In genomic region chr5:151087475-151087874, GRCh38 we compare ENCODE assay signal across 12 cellular contexts. TPM values are rescaled to one million over a fixed set of nuclear protein-coding genes. Genes with fewer than 3 reads are reported as not detected.
DNase-seq lines count a peak whose midpoint lies in the region; ATAC-seq, FAIRE-seq and TF ChIP-seq lines count a peak whose summit lies in the region.
"Had no signal": no experiment of that assay in that cellular context is flagged by ENCODE, and none has a peak within 500 bp of the region (broad histone marks: within the 10 kb centered on the region; RNA-seq: fewer than 3 reads in every experiment).

No MANE protein-coding gene starts in this region.

- H3K27me3 Mint-ChIP-seq in activated B cell treated with CpG ODN at 0.5 μM for 24 hours (no peaks in the 10 kb centered on the region), memory B cell (no peaks in the 10 kb centered on the region)

- intact Hi-C loops in activated B cell treated with CpG ODN at 0.5 μM for 24 hours (cut with micrococcal nuclease), result loop anchor here (1.0 to 10.0 kb wide), 3 partner anchors 9 to 687 kb away; partner anchors contain the start of gene G3BP1

- H3K27ac Mint-ChIP-seq in activated B cell treated with CpG ODN at 0.5 μM for 24 hours, result peak overlapping the region; percentile 76
- H3K27ac Mint-ChIP-seq in memory B cell, result peak overlapping the region; percentile 89

- no peak overlapping the region for H3K4me2 ChIP-seq in A549

- peak overlapping the region; percentile 91 to 98; a peak in 4 of 6 replicates for H3K27ac ChIP-seq in A549
- H3K27ac ChIP-seq: parathyroid adenoma had no signal

- no peak for TF ChIP-seq EP300 in A549 (IDR thresholded peaks at IDR 0.05)

- TF ChIP-seq POLR2A in A549 (IDR thresholded peaks at IDR 0.05; ENCODE audit: low read length), result no peak

- ATAC-seq in A549 (no peak), activated B cell treated with CpG ODN at 0.5 μM for 24 hours (ENCODE audit: low read depth) (peak; percentile 1), memory B cell (ENCODE audit: low read depth) (peak; percentile 2), esophagus mucosa (no peak)

- POLR2A ChIA-PET in A549 (lab: Yijun Ruan, JAX), result no interaction called here
- POLR2A ChIA-PET in activated B cell treated with CpG ODN at 0.5 μM for 24 hours (lab: Charles Lee), result interaction anchor here (0.7 to 11.0 kb wide), 12 partner anchors 9 to 676 kb away, joined by 3 to 242 read pairs (median 6); partner anchors contain the start of gene GM2A

- CTCF ChIA-PET in A549 (lab: Yijun Ruan, JAX) (interaction anchor here (0.7 to 7.7 kb wide), 4 partner anchors 9 to 37 kb away, joined by 3 to 113 read pairs (median 6); no protein-coding TSS in a partner anchor), activated B cell treated with CpG ODN at 0.5 μM for 24 hours (lab: Charles Lee) (interaction anchor here (1.0 to 2.0 kb wide), 5 partner anchors 11 to 38 kb away, joined by 3 to 12 read pairs (median 9); no protein-coding TSS in a partner anchor)

- TF ChIP-seq CTCF in A549 (IDR thresholded peaks at IDR 0.05) (no peak), GM12865 (IDR thresholded peaks at IDR 0.05; ENCODE audit: insufficient read depth, low read depth, low read length, missing control alignments) (no peak), activated B cell treated with CpG ODN at 0.5 μM for 24 hours (IDR thresholded peaks at IDR 0.05) (no peak)

- H3K4me3 Mint-ChIP-seq in activated B cell treated with CpG ODN at 0.5 μM for 24 hours (peak overlapping the region; percentile 24), memory B cell (no peak overlapping the region)

- H3K4me1 Mint-ChIP-seq in activated B cell treated with CpG ODN at 0.5 μM for 24 hours (peaks cover 67% of the 10 kb centered on the region), memory B cell (peaks cover 49% of the 10 kb centered on the region)

- H3K4me3 ChIP-seq in A549, result no peak overlapping the region
- H3K4me3 ChIP-seq in GM12865 (ENCODE audit: low read depth, low read length), result peak overlapping the region; percentile 92

- H3K9me3 Mint-ChIP-seq in activated B cell treated with CpG ODN at 0.5 μM for 24 hours, result no peaks in the 10 kb centered on the region
- no peaks in the 10 kb centered on the region for H3K9me3 Mint-ChIP-seq in memory B cell

- FAIRE-seq in A549 (lab: Jason Lieb, UNC), result no peak
- FAIRE-seq: TTC549 had no signal

- TF ChIP-seq RAD21 in A549 (conservative IDR thresholded peaks at IDR 0.05 in 1 of 2, IDR thresholded peaks at IDR 0.05 in 1 of 2), result no peak

- DNase-seq in A549 (ENCODE audit: low read depth in 1 of 2, low spot score in 1 of 2), result no peak
- DNase-seq in GM12865 (ENCODE audit: low read depth), result no peak
- no peak for DNase-seq in activated B cell treated with CpG ODN at 0.5 μM for 24 hours
- no peak for DNase-seq in memory B cell (ENCODE audit: low spot score in 2 of 2)
- no peak for DNase-seq in ureter (ENCODE audit: low spot score)
- DNase-seq in NCI-H146 (lab: John Stamatoyannopoulos, UW), result no peak
- no peak for DNase-seq in nucleus accumbens (lab: John Stamatoyannopoulos, UW)
- DNase-seq: hypothalamus, NCI-H1417 had no signal

- peaks cover 46% of the 10 kb centered on the region for H3K4me1 ChIP-seq in A549

- no peaks in the 10 kb centered on the region for H3K9me3 ChIP-seq in A549

- 92% methylated on average over 7 of the region's 7 CpGs for WGBS in A549 (ENCODE audit: missing lambda C conversion rate)

- H3K36me3 Mint-ChIP-seq in activated B cell treated with CpG ODN at 0.5 μM for 24 hours (ENCODE audit: low read depth) (peaks cover 4% of the 10 kb centered on the region), memory B cell (no peaks in the 10 kb centered on the region)

TF ChIP-seq in A549, 52 proteins besides CTCF, POLR2A, EP300 and RAD21:
- TF ChIP-seq ZSCAN20 (CRISPR knock-in tag; IDR thresholded peaks at IDR 0.05), result no peak

RNA-seq across cellular contexts. Expression of gene TNIP1, which starts 6.6 kb away (rescaled TPM):
- polyA plus RNA-seq in A549 (2011; rRNA removed), result 43.4 and 48.4 TPM in 2 replicates
- polyA plus RNA-seq in A549 (2012; cell fraction: cytosol; rRNA removed), result 52.4 and 56.8 TPM in 2 replicates
- polyA plus RNA-seq in A549 (2012; cell fraction: nucleus; rRNA removed), result 55.4 and 64.7 TPM in 2 replicates
- polyA plus RNA-seq in A549 (2017; fragmentation: RNase III; extraction: RNeasy Plus Mini Kit Qiagen cat#74134 plus additional on column Dnase treatment), result 53.4 to 68.2 TPM (median 55.8 TPM) in 3 replicates
- 77.5 and 77.6 TPM in 2 replicates for polyA minus RNA-seq in A549 (2011; rRNA and poly(A)+ RNA removed)
- total RNA-seq in activated B cell treated with CpG ODN at 0.5 μM for 24 hours, result 506 and 512 TPM in 2 replicates
- total RNA-seq in ureter, result 75.4 TPM
- 71.5 TPM for total RNA-seq in esophagus mucosa

Comparison
In these comparisons a context has a peak if more than half of its experiments do, and no peak if none do; other contexts are left out.
1. ATAC-seq: peak in activated B cell treated with CpG ODN at 0.5 μM for 24 hours (single experiment) and memory B cell (single experiment); none in A549 (0 of 2) and esophagus mucosa (single experiment).